ENCODE assay signal across 8 cellular contexts in genomic region chr5:44952376-44952775, GRCh38.
DNase-seq lines count a peak whose midpoint lies in the region; ATAC-seq and TF ChIP-seq lines count a peak whose summit lies in the region.

No MANE protein-coding gene starts in this region.

- no peak overlapping the region for H3K4me3 ChIP-seq in left ventricle myocardium inferior
- H3K4me3 ChIP-seq in LNCaP clone FGC (ENCODE audit: low read depth, low read length) = no peak overlapping the region

- no peak for DNase-seq in left ventricle myocardium inferior
- no peak for DNase-seq in left cardiac atrium
- peak; percentile 39 for DNase-seq in HCEC 1CT
- peak; percentile 7 for DNase-seq in LNCaP clone FGC (ENCODE audit: low read depth)
- DNase-seq in SKM-1 treated with dmso at 0.1 percent for 144 hours (lab: John Stamatoyannopoulos, UW; ENCODE audit: unreplicated experiment) = peak; percentile 57
- DNase-seq in hepatic stellate cell (ENCODE audit: low spot score) = peak; percentile 1
- DNase-seq in NCI-H128 (lab: John Stamatoyannopoulos, UW; ENCODE audit: unreplicated experiment) = no peak
- DNase-seq in left colon = no peak

- H3K36me3 ChIP-seq in left ventricle myocardium inferior = no peaks in the 10 kb centered on the region

- H3K9me3 ChIP-seq in left ventricle myocardium inferior (replicated peaks) = no peaks in the 10 kb centered on the region

- no peaks in the 10 kb centered on the region for H3K27me3 ChIP-seq in left ventricle myocardium inferior (ENCODE audit: low read depth)

- intact Hi-C loops in left ventricle myocardium inferior (cut with micrococcal nuclease) (no loop called here), left cardiac atrium (cut with DNase I) (loop anchor here in 1 of 2 donors (5.0 kb wide), 1 partner anchor 745 kb away; the partner anchor contains the start of gene HCN1), left colon (cut with DNase I, micrococcal nuclease) (no loop called here)

- no peaks in the 10 kb centered on the region for H3K4me1 ChIP-seq in left ventricle myocardium inferior

- ATAC-seq in left cardiac atrium = no peak
- ATAC-seq in left colon = no peak

- peak; percentile 72 for TF ChIP-seq CTCF in left ventricle myocardium inferior (IDR thresholded peaks at IDR 0.05; ENCODE audit: borderline replicate concordance)
- TF ChIP-seq CTCF in LNCaP clone FGC (IDR thresholded peaks at IDR 0.05; ENCODE audit: control insufficient read depth, extremely low read depth, insufficient read depth) = peak; percentile 72

- H3K27ac ChIP-seq in left ventricle myocardium inferior (replicated peaks) = no peak overlapping the region

Comparison
In these comparisons a context has a peak if more than half of its experiments do, and no peak if none do; other contexts are left out.
1. DNase-seq: peak in HCEC 1CT (single experiment), LNCaP clone FGC (single experiment), SKM-1 treated with dmso at 0.1 percent for 144 hours (single experiment) and hepatic stellate cell (single experiment); none in left ventricle myocardium inferior (single experiment), left cardiac atrium (single experiment), NCI-H128 (single experiment) and left colon (0 of 2).